In the genomic region with DNA sequence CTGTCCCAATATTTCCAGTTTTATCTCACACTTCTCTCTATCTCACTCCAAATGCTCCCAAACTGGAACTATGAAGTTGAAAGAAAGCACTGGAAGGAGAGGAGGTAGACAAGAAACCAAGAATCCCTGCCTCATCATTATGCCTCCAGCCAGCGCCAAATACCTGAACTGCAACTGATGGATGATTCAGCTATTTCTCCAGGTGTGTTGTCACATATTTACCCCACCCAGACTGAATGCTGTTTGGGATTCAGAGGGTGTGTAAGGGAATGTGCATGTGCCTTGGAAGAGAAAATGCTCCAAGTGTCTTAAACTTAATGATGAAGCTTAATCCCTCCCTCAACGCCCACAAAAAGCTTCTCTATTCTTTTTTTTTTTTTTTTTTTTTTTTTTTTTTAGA, we compare ENCODE assay signal across 23 cellular contexts.
"Had no signal": no experiment of that assay in that cellular context is flagged by ENCODE, and none has a peak within 500 bp of the region (broad histone marks: within the 10 kb centered on the region; RNA-seq: fewer than 3 reads in every experiment).

No MANE protein-coding gene starts in this region.

- H3K27ac Mint-ChIP-seq: activated CD8-positive, alpha-beta T cell treated with anti-CD3 and anti-CD28 coated beads for 36 hours; activated naive CD8-positive, alpha-beta T cell treated with anti-CD3 and anti-CD28 coated beads, Interleukin-2, amount 10 ng/mL, durations not matched to agents 7 days and 5 days; activated T-cell treated with anti-CD3 and anti-CD28 coated beads, Interleukin-2, amount 50 U/mL, for 72 hours; activated T-helper 2 cell treated with anti-CD3 and anti-CD28 coated beads, Interferon-gamma antibody, Interleukin-2, Interleukin-4, amounts not matched to agents 10 μg/mL and 5 μg/mL and 100 μg/mL, durations not matched to agents 14 hours and 24 hours and 36 hours; IgD-negative memory B cell had no signal

- H3K36me3 ChIP-seq: adrenal gland had no signal

- H3K4me2 ChIP-seq: KMS-11 had no signal

- H3K36me3 Mint-ChIP-seq: activated naive CD8-positive, alpha-beta T cell treated with anti-CD3 and anti-CD28 coated beads, Interleukin-2, amount 10 ng/mL, durations not matched to agents 7 days and 5 days had no signal

- H3K27me3 Mint-ChIP-seq: activated CD8-positive, alpha-beta T cell treated with anti-CD3 and anti-CD28 coated beads for 36 hours; activated naive CD8-positive, alpha-beta T cell treated with anti-CD3 and anti-CD28 coated beads, Interleukin-2, amount 10 ng/mL, durations not matched to agents 7 days and 5 days; IgD-negative memory B cell had no signal

- H3K4me3 ChIP-seq: adrenal gland, SK-N-MC had no signal

- H3K9me3 Mint-ChIP-seq: activated CD8-positive, alpha-beta T cell treated with anti-CD3 and anti-CD28 coated beads for 36 hours; activated naive CD8-positive, alpha-beta T cell treated with anti-CD3 and anti-CD28 coated beads, Interleukin-2, amount 10 ng/mL, durations not matched to agents 7 days and 5 days; activated T-cell treated with anti-CD3 and anti-CD28 coated beads, Interleukin-2, amount 50 U/mL, for 72 hours; activated T-helper 2 cell treated with anti-CD3 and anti-CD28 coated beads, Interferon-gamma antibody, Interleukin-2, Interleukin-4, amounts not matched to agents 10 μg/mL and 5 μg/mL and 100 μg/mL, durations not matched to agents 14 hours and 24 hours and 36 hours had no signal

- DNase-seq: activated CD4-positive, alpha-beta T cell treated with anti-CD3 and anti-CD28 coated beads for 4 hours; activated CD8-positive, alpha-beta memory T cell treated with anti-CD3 and anti-CD28 coated beads, Interleukin-2, amount 50 U/mL, for 4 hours; activated CD8-positive, alpha-beta T cell treated with anti-CD3 and anti-CD28 coated beads for 36 hours; activated gamma-delta T cell treated with Interleukin-2 at 50 U/mL for 16 hours; activated naive CD4-positive, alpha-beta T cell treated with anti-CD3 and anti-CD28 coated beads, Interleukin-2, amount 50 U/mL, for 16 hours; activated naive CD8-positive, alpha-beta T cell treated with anti-CD3 and anti-CD28 coated beads, Interleukin-2, amount 10 ng/mL, durations not matched to agents 7 days and 5 days; activated T-cell treated with anti-CD3 and anti-CD28 coated beads, Interleukin-2, amount 50 U/mL, for 72 hours; adrenal gland; anterior cingulate cortex; central memory CD4-positive, alpha-beta T cell; NCI-H1092 treated with DMSO at 0.1 percent for 48 hours; NCI-H1417 treated with DMSO at 0.1 percent for 48 hours; NCI-H1694; NCI-H2029; NCI-H2107; NCI-H345; NCI-H524; SIG-M5; T-helper 1 cell had no signal

- H3K27me3 ChIP-seq: adrenal gland had no signal

- H3K4me1 ChIP-seq: adrenal gland had no signal

- H3K4me1 Mint-ChIP-seq: activated naive CD8-positive, alpha-beta T cell treated with anti-CD3 and anti-CD28 coated beads, Interleukin-2, amount 10 ng/mL, durations not matched to agents 7 days and 5 days; IgD-negative memory B cell had no signal

- H3K9ac ChIP-seq: KMS-11 had no signal

- H3K4me3 Mint-ChIP-seq: activated CD8-positive, alpha-beta T cell treated with anti-CD3 and anti-CD28 coated beads for 36 hours; activated naive CD8-positive, alpha-beta T cell treated with anti-CD3 and anti-CD28 coated beads, Interleukin-2, amount 10 ng/mL, durations not matched to agents 7 days and 5 days; activated T-cell treated with anti-CD3 and anti-CD28 coated beads, Interleukin-2, amount 50 U/mL, for 72 hours had no signal

- H3K9me3 ChIP-seq: adrenal gland had no signal

- H3K27ac ChIP-seq: adrenal gland, KMS-11, SK-N-MC had no signal
